12 cellular contexts compared by ENCODE assay signal in genomic region chr15:89783111-89783860, GRCh38. TPM values are rescaled to one million over a fixed set of nuclear protein-coding genes. Genes with fewer than 3 reads are reported as not detected.
DNase-seq lines count a peak whose midpoint lies in the region; ATAC-seq and TF ChIP-seq lines count a peak whose summit lies in the region.
"Had no signal": no experiment of that assay in that cellular context is flagged by ENCODE, and none has a peak within 500 bp of the region (broad histone marks: within the 10 kb centered on the region; RNA-seq: fewer than 3 reads in every experiment).

No MANE protein-coding gene starts in this region.

- peaks cover under 1% of the 10 kb centered on the region; the same call in 1 of the 2 replicates for H3K27me3 ChIP-seq in H7 (ENCODE audit: control insufficient read depth, insufficient read depth, low read length)
- no peaks in the 10 kb centered on the region for H3K27me3 ChIP-seq in RWPE2 (ENCODE audit: insufficient read depth, poor library complexity, severe bottlenecking)

- peak; percentile 79 for DNase-seq in H7
- peak; percentile 76 for DNase-seq in RWPE2 (ENCODE audit: low spot score)
- peak; percentile 96 for DNase-seq in fibroblast of villous mesenchyme (ENCODE audit: low read depth)
- DNase-seq in DMS153 treated with DMSO at 0.1 percent for 48 hours (lab: John Stamatoyannopoulos, UW; ENCODE audit: unreplicated experiment): no peak
- DNase-seq in activated effector memory CD4-positive, alpha-beta T cell treated with Interleukin-2 at 50 U/mL for 16 hours: no peak
- no peak for DNase-seq in SK-N-DZ (ENCODE audit: low spot score)
- DNase-seq in ACHN: no peak
- DNase-seq: activated CD4-positive, alpha-beta memory T cell treated with anti-CD3 and anti-CD28 coated beads, Interleukin-2, amount 10 ng/mL, durations not matched to agents 7 days and 5 days; activated naive CD8-positive, alpha-beta T cell treated with anti-CD3 and anti-CD28 coated beads, Interleukin-2, amount 10 ng/mL, durations not matched to agents 7 days and 5 days; SHP77 had no signal

- no peak for TF ChIP-seq CTCF in RWPE2 (IDR thresholded peaks at IDR 0.05; ENCODE audit: poor library complexity, severe bottlenecking)
- no peak for TF ChIP-seq CTCF in fibroblast of villous mesenchyme (IDR thresholded peaks at IDR 0.05; ENCODE audit: insufficient read depth, low read depth, low read length)

- H3K9me3 ChIP-seq in RWPE2 (ENCODE audit: severe bottlenecking): peaks cover 5% of the 10 kb centered on the region

- peaks cover 33% of the 10 kb centered on the region for H3K4me1 ChIP-seq in RWPE2 (ENCODE audit: insufficient read depth, poor library complexity, severe bottlenecking)

- H3K36me3 ChIP-seq in H7 (replicated peaks; ENCODE audit: control insufficient read depth, insufficient read depth, low read length): no peaks in the 10 kb centered on the region
- H3K36me3 ChIP-seq in RWPE2 (ENCODE audit: low read depth): peaks cover 12% of the 10 kb centered on the region

- H3K27ac ChIP-seq in RWPE2 (ENCODE audit: poor library complexity, severe bottlenecking): peak overlapping the region; percentile 82
- H3K27ac ChIP-seq in skin epidermis: peak overlapping the region in 17 of 21 experiments; percentile 17 to 81 (median 63)

- in situ Hi-C loops in ACHN (cut with HindIII; ENCODE audit: low pct_ligation_motif_present, low pct_unique_long_range_greater_than_20kb, low sequenced_read_pairs): no loop called here

- ATAC-seq in RWPE2 (ENCODE audit: low read depth): no peak

- H3K4me3 ChIP-seq in H7 (ENCODE audit: insufficient read depth, low read depth, low read length) (no peak overlapping the region), RWPE2 (ENCODE audit: severe bottlenecking) (no peak overlapping the region), fibroblast of villous mesenchyme (ENCODE audit: low read depth, low read length) (peak overlapping the region; percentile 2), skin epidermis (no peak overlapping the region)

RNA-seq across cellular contexts. Expression of gene MESP2, which starts 7.2 kb away (rescaled TPM):
- 2.0 TPM in 2 replicates for total RNA-seq in H7 (2014; rRNA removed; shearing (Covaris generic))
- total RNA-seq in fibroblast of villous mesenchyme: 0.32 and 0.43 TPM in 2 replicates
- polyA plus RNA-seq in SK-N-DZ (2014; cell fraction: cytosol; rRNA removed): not detected in 2 replicates
- polyA plus RNA-seq in SK-N-DZ (2014; cell fraction: nucleus; rRNA removed): not detected in 2 replicates
- total RNA-seq: activated CD4-positive, alpha-beta memory T cell treated with anti-CD3 and anti-CD28 coated beads, Interleukin-2, amount 10 ng/mL, durations not matched to agents 7 days and 5 days; activated naive CD8-positive, alpha-beta T cell treated with anti-CD3 and anti-CD28 coated beads, Interleukin-2, amount 10 ng/mL, durations not matched to agents 7 days and 5 days; liver had no signal

RNA-seq across cellular contexts. Expression of gene ANPEP, which starts 31.4 kb away (rescaled TPM):
- total RNA-seq in H7 (2014; rRNA removed; shearing (Covaris generic)): 3.3 and 6.7 TPM in 2 replicates
- 52.5 and 54.0 TPM in 2 replicates for total RNA-seq in fibroblast of villous mesenchyme
- polyA plus RNA-seq in SK-N-DZ (2014; cell fraction: cytosol; rRNA removed): 1.3 and 1.8 TPM in 2 replicates
- 0.60 TPM in 1 of 2 replicates, not detected in the other for polyA plus RNA-seq in SK-N-DZ (2014; cell fraction: nucleus; rRNA removed)

RNA-seq across cellular contexts. Expression of gene MESP1, which starts 32.2 kb away (rescaled TPM):
- total RNA-seq in H7 (2014; rRNA removed; shearing (Covaris generic)): 1.6 and 2.6 TPM in 2 replicates
- total RNA-seq in fibroblast of villous mesenchyme: under 0.01 TPM in 2 replicates
- polyA plus RNA-seq in SK-N-DZ (2014; cell fraction: cytosol; rRNA removed): 0.16 and 1.2 TPM in 2 replicates
- polyA plus RNA-seq in SK-N-DZ (2014; cell fraction: nucleus; rRNA removed): 0.58 and 1.0 TPM in 2 replicates

Comparison
In these comparisons a context has a peak if more than half of its experiments do, and no peak if none do; other contexts are left out.
1. DNase-seq: peak in H7 (single experiment), RWPE2 (single experiment) and fibroblast of villous mesenchyme (single experiment); none in DMS153 treated with DMSO at 0.1 percent for 48 hours (single experiment), activated effector memory CD4-positive, alpha-beta T cell treated with Interleukin-2 at 50 U/mL for 16 hours (single experiment), SK-N-DZ (single experiment) and ACHN (single experiment).